Comparison of ENCODE assay signal across 20 cellular contexts in genomic region chr22:44895296-44896055, GRCh38.
"Had no signal": no experiment of that assay in that cellular context is flagged by ENCODE, and none has a peak within 500 bp of the region (broad histone marks: within the 10 kb centered on the region; RNA-seq: fewer than 3 reads in every experiment).

No MANE protein-coding gene starts in this region.

- H3K36me3 Mint-ChIP-seq: activated naive CD8-positive, alpha-beta T cell treated with anti-CD3 and anti-CD28 coated beads for 36 hours; naive thymus-derived CD4-positive, alpha-beta T cell had no signal

- H3K4me3 Mint-ChIP-seq: activated naive CD8-positive, alpha-beta T cell treated with anti-CD3 and anti-CD28 coated beads for 36 hours; activated T-cell treated with anti-CD3 and anti-CD28 coated beads, Interleukin-2, amount 50 U/mL, for 4 hours; naive thymus-derived CD4-positive, alpha-beta T cell; neural progenitor cell; T-helper 17 cell had no signal

- H3K4me1 Mint-ChIP-seq: activated naive CD8-positive, alpha-beta T cell treated with anti-CD3 and anti-CD28 coated beads for 36 hours; naive thymus-derived CD4-positive, alpha-beta T cell; neural progenitor cell; T-helper 17 cell had no signal

- H3K4me3 ChIP-seq: heart right ventricle, left lung, lung, neural progenitor cell, thyroid gland, upper lobe of right lung had no signal

- H3K9me3 Mint-ChIP-seq: activated naive CD8-positive, alpha-beta T cell treated with anti-CD3 and anti-CD28 coated beads for 36 hours; activated T-cell treated with anti-CD3 and anti-CD28 coated beads, Interleukin-2, amount 50 U/mL, for 4 hours; neural progenitor cell had no signal

- H3K4me1 ChIP-seq: heart right ventricle, left lung, neural progenitor cell, thyroid gland, upper lobe of right lung had no signal

- H3K27ac ChIP-seq: heart right ventricle, left lung, neural progenitor cell, thyroid gland, upper lobe of right lung had no signal

- H3K27ac Mint-ChIP-seq: activated naive CD8-positive, alpha-beta T cell treated with anti-CD3 and anti-CD28 coated beads for 36 hours; activated T-helper 2 cell treated with anti-CD3 and anti-CD28 coated beads, Interferon-gamma antibody, Interleukin-2, Interleukin-4, amounts not matched to agents 10 μg/mL and 5 μg/mL and 100 μg/mL, durations not matched to agents 14 hours and 24 hours and 36 hours; naive thymus-derived CD4-positive, alpha-beta T cell; neural progenitor cell; progenitor cell of endocrine pancreas; T-helper 17 cell had no signal

- H3K27me3 ChIP-seq: neural progenitor cell, thyroid gland had no signal

- H3K36me3 ChIP-seq: heart right ventricle, left lung, neural progenitor cell, thyroid gland, upper lobe of right lung had no signal

- H3K9me3 ChIP-seq: thyroid gland, upper lobe of right lung had no signal

- H3K27me3 Mint-ChIP-seq: activated naive CD8-positive, alpha-beta T cell treated with anti-CD3 and anti-CD28 coated beads for 36 hours; progenitor cell of endocrine pancreas had no signal

- ATAC-seq: activated T-cell treated with anti-CD3 and anti-CD28 coated beads, Interleukin-2, amount 50 U/mL, for 4 hours; heart right ventricle; left lung; naive thymus-derived CD4-positive, alpha-beta T cell; T-helper 17 cell; upper lobe of right lung had no signal

- DNase-seq: activated CD4-positive, alpha-beta T cell treated with anti-CD3 and anti-CD28 coated beads for 1 hour; activated CD4-positive, alpha-beta T cell treated with anti-CD3 and anti-CD28 coated beads, Interleukin-2, amount 50 U/mL, for 1 hour; activated CD8-positive, alpha-beta memory T cell treated with anti-CD3 and anti-CD28 coated beads, Interleukin-2, amount 50 U/mL, for 4 hours; activated naive CD4-positive, alpha-beta T cell treated with Interleukin-2 at 50 U/mL for 16 hours; activated naive CD8-positive, alpha-beta T cell treated with anti-CD3 and anti-CD28 coated beads for 36 hours; activated T-cell treated with anti-CD3 and anti-CD28 coated beads, Interleukin-2, amount 50 U/mL, for 4 hours; cortex of kidney; heart right ventricle; naive thymus-derived CD4-positive, alpha-beta T cell; retina; stimulated activated CD4-positive, alpha-beta T cell treated with anti-CD3 and anti-CD28 coated beads, Interleukin-4, amount 100 ng/mL, for 1 hour; stimulated activated naive CD4-positive, alpha-beta T cell treated with Interleukin-2 at 50 U/mL for 16 hours; T-helper 17 cell; thyroid gland; upper lobe of right lung had no signal
